1 cellular context compared by ENCODE assay signal in genomic region chr11:34044664-34045485, GRCh38.
TF ChIP-seq lines count a peak whose summit lies in the region.

No MANE protein-coding gene starts in this region.

TF ChIP-seq in GM12878, 131 proteins besides CTCF, POLR2A, EP300 and RAD21 (continued from another document):
- TF ChIP-seq SPI1 (IDR thresholded peaks at IDR 0.05; ENCODE audit: borderline replicate concordance, insufficient read depth, low read depth, low read length) = no peak
- TF ChIP-seq TCF3 (IDR thresholded peaks at IDR 0.05; ENCODE audit: borderline replicate concordance, insufficient read depth, low read depth, low read length) = no peak
- TF ChIP-seq BCL11A (IDR thresholded peaks at IDR 0.05; ENCODE audit: low read depth, low read length) = no peak
TF ChIP-seq in GM12878: peak in this region for 0.
